ENCODE assay signal across 23 cellular contexts in the genomic region with DNA sequence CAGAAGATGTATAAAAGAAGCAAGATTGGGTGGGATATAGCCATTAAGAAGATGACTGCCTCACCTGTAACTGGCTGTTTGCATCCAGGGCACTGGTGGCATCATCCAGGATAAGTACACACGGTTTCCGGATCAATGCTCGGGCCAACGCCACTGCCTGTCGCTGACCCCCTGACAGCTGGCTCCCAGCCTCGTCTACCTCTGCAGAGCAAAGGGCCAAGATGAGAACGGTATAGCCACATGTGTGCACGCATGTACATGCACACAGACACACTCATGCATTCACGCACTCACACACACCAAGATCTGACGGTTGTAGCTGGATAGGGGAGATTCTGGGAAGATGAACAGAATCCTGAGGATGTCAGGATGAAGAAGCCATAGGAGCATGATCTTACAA. TPM values are rescaled to one million over a fixed set of nuclear protein-coding genes. Genes with fewer than 3 reads are reported as not detected.
DNase-seq lines count a peak whose midpoint lies in the region; ATAC-seq, FAIRE-seq and TF ChIP-seq lines count a peak whose summit lies in the region.
"Had no signal": no experiment of that assay in that cellular context is flagged by ENCODE, and none has a peak within 500 bp of the region (broad histone marks: within the 10 kb centered on the region; RNA-seq: fewer than 3 reads in every experiment).

No MANE protein-coding gene starts in this region.

- H3K27me3 ChIP-seq in Karpas-422 (ENCODE audit: low read length), result no peaks in the 10 kb centered on the region
- H3K27me3 ChIP-seq in GM12878 (replicated peaks in 1 of 2; ENCODE audit: control insufficient read depth in 2 of 2, insufficient read depth in 2 of 2, low read length in 1 of 2), result no peaks in the 10 kb centered on the region
- H3K27me3 ChIP-seq: breast epithelium, gastrocnemius medialis, right atrium auricular region had no signal

- no peak overlapping the region for H3K4me3 ChIP-seq in Karpas-422 (ENCODE audit: low read length)
- peak overlapping the region; percentile 20; the same call in 1 of the 2 replicates for H3K4me3 ChIP-seq in GM12878
- H3K4me3 ChIP-seq: breast epithelium, gastrocnemius medialis, right atrium auricular region had no signal

- POLR2A ChIA-PET in GM12878 (lab: Charles Lee) (interaction anchor here (0.6 to 10.5 kb wide), 7 partner anchors 9 to 1243 kb away, joined by 3 to 357 read pairs (median 14); a partner anchor contains a TSS), WTC11 (lab: Charles Lee) (no interaction called here)

- H2AFZ ChIP-seq in Karpas-422 (ENCODE audit: low read length), result no peak overlapping the region
- no peak overlapping the region for H2AFZ ChIP-seq in GM12878 (ENCODE audit: control insufficient read depth, low read depth, low read length)

- H3K36me3 ChIP-seq in Karpas-422 (ENCODE audit: insufficient read depth, low read length) (peaks cover 58% of the 10 kb centered on the region), GM12878 (ENCODE audit: control insufficient read depth in 2 of 2, insufficient read depth in 2 of 2, low read length in 1 of 2) (peaks cover 8 to 60% of the 10 kb centered on the region in 2 experiments)

- TF ChIP-seq EP300 in GM12878 (IDR thresholded peaks at IDR 0.05; ENCODE audit: borderline replicate concordance in 1 of 2, control insufficient read depth in 1 of 2, low read depth in 2 of 2, low read length in 2 of 2), result no peak

- no TSS peak for BruUV-seq in GM12878 (replicated peaks; lab: Mats Ljungman, UMichigan)

- no peak for TF ChIP-seq RAD21 in GM12878 (IDR thresholded peaks at IDR 0.05; ENCODE audit: insufficient read depth, low read depth, low read length)

- peaks cover 73% of the 10 kb centered on the region for H3K79me2 ChIP-seq in Karpas-422 (ENCODE audit: low read length)
- peaks cover 93% of the 10 kb centered on the region for H3K79me2 ChIP-seq in GM12878 (ENCODE audit: control insufficient read depth, insufficient read depth, low read length)

- peak overlapping the region; percentile 97 for H3K4me2 ChIP-seq in Karpas-422 (ENCODE audit: low read depth, low read length, poor library complexity, severe bottlenecking)
- H3K4me2 ChIP-seq in GM12878 (ENCODE audit: control insufficient read depth, insufficient read depth), result peak overlapping the region; percentile 99

- H3K4me3 Mint-ChIP-seq in activated T-cell treated with anti-CD3 and anti-CD28 coated beads, Interleukin-2, amount 50 U/mL, for 24 hours, result peak overlapping the region; percentile 98
- H3K4me3 Mint-ChIP-seq in stimulated activated effector memory CD8-positive, alpha-beta T cell treated with anti-CD3 and anti-CD28 coated beads, Interleukin-12 subunit alpha, Interleukin-12 subunit beta, amount 100 ng/mL, for 72 hours, result peak overlapping the region; percentile 99
- H3K4me3 Mint-ChIP-seq in WTC11, result no peak overlapping the region
- H3K4me3 Mint-ChIP-seq: dendritic cell treated with granulocyte-macrophage colony-stimulating factor and Interleukin-4, amounts not matched to agents 40 ng/mL and 50 ng/mL, for 4 days had no signal

- no peaks in the 10 kb centered on the region for H3K9me2 ChIP-seq in Karpas-422 (replicated peaks; ENCODE audit: insufficient read depth, low read length)

- H3K27ac Mint-ChIP-seq in activated T-cell treated with anti-CD3 and anti-CD28 coated beads, Interleukin-2, amount 50 U/mL, for 24 hours, result peak overlapping the region; percentile 100
- H3K27ac Mint-ChIP-seq in stimulated activated effector memory CD8-positive, alpha-beta T cell treated with anti-CD3 and anti-CD28 coated beads, Interleukin-12 subunit alpha, Interleukin-12 subunit beta, amount 100 ng/mL, for 72 hours, result peak overlapping the region; percentile 100
- H3K27ac Mint-ChIP-seq in WTC11, result no peak overlapping the region
- H3K27ac Mint-ChIP-seq: dendritic cell treated with granulocyte-macrophage colony-stimulating factor and Interleukin-4, amounts not matched to agents 40 ng/mL and 50 ng/mL, for 4 days had no signal

- no peaks in the 10 kb centered on the region for H3K27me3 Mint-ChIP-seq in activated T-cell treated with anti-CD3 and anti-CD28 coated beads, Interleukin-2, amount 50 U/mL, for 24 hours
- peaks cover 92% of the 10 kb centered on the region for H3K27me3 Mint-ChIP-seq in WTC11 (ENCODE audit: low read depth)
- H3K27me3 Mint-ChIP-seq: dendritic cell treated with granulocyte-macrophage colony-stimulating factor and Interleukin-4, amounts not matched to agents 40 ng/mL and 50 ng/mL, for 4 days had no signal

- DNase-seq in activated T-cell treated with anti-CD3 and anti-CD28 coated beads, Interleukin-2, amount 50 U/mL, for 24 hours, result peak; percentile 31
- DNase-seq in activated T-cell treated with anti-CD3 and anti-CD28 coated beads for 4 hours (no peak), Karpas-422 (no peak), GM12878 (ENCODE audit: low read depth, low spot score) (no peak), C1 segment of cervical spinal cord (lab: John Stamatoyannopoulos, UW) (no peak), WTC11 (ENCODE audit: low spot score) (no peak)
- peak in 1 of 2 donors; percentile 47 for DNase-seq in stimulated activated effector memory CD8-positive, alpha-beta T cell treated with anti-CD3 and anti-CD28 coated beads, Interleukin-12 subunit alpha, Interleukin-12 subunit beta, amount 100 ng/mL, for 72 hours (ENCODE audit: low spot score in 2 of 2)
- DNase-seq: EL; gastrocnemius medialis; HCEC 1CT; left cardiac atrium; midbrain; NCI-H1930; NK-92 treated with Interleukin-12 subunit alpha and Interleukin-12 subunit beta, amount 100 ng/mL, for 24 hours; nucleus accumbens; stimulated activated naive CD4-positive, alpha-beta T cell treated with Interleukin-2 at 50 U/mL for 16 hours; trophoblast cell had no signal

- H3K9me3 Mint-ChIP-seq in activated T-cell treated with anti-CD3 and anti-CD28 coated beads, Interleukin-2, amount 50 U/mL, for 24 hours, result no peaks in the 10 kb centered on the region
- H3K9me3 Mint-ChIP-seq in stimulated activated effector memory CD8-positive, alpha-beta T cell treated with anti-CD3 and anti-CD28 coated beads, Interleukin-12 subunit alpha, Interleukin-12 subunit beta, amount 100 ng/mL, for 72 hours, result no peaks in the 10 kb centered on the region
- no peaks in the 10 kb centered on the region for H3K9me3 Mint-ChIP-seq in WTC11
- H3K9me3 Mint-ChIP-seq: dendritic cell treated with granulocyte-macrophage colony-stimulating factor and Interleukin-4, amounts not matched to agents 40 ng/mL and 50 ng/mL, for 4 days had no signal

- H3K4me1 Mint-ChIP-seq in activated T-cell treated with anti-CD3 and anti-CD28 coated beads, Interleukin-2, amount 50 U/mL, for 24 hours (ENCODE audit: low read depth), result peaks cover 75% of the 10 kb centered on the region
- peaks cover 90% of the 10 kb centered on the region for H3K4me1 Mint-ChIP-seq in stimulated activated effector memory CD8-positive, alpha-beta T cell treated with anti-CD3 and anti-CD28 coated beads, Interleukin-12 subunit alpha, Interleukin-12 subunit beta, amount 100 ng/mL, for 72 hours
- H3K4me1 Mint-ChIP-seq in WTC11, result peaks cover 18% of the 10 kb centered on the region

- H4K20me1 ChIP-seq in Karpas-422 (ENCODE audit: insufficient read depth, low read depth, low read length) (no peaks in the 10 kb centered on the region), GM12878 (ENCODE audit: control insufficient read depth, insufficient read depth) (no peaks in the 10 kb centered on the region; the same call in 1 of the 2 replicates)

- peaks cover 71% of the 10 kb centered on the region for H3K4me1 ChIP-seq in Karpas-422 (ENCODE audit: low read length)
- H3K4me1 ChIP-seq in GM12878 (ENCODE audit: control insufficient read depth, insufficient read depth, low read length), result peaks cover 62% of the 10 kb centered on the region

- 75% methylated on average over 10 of the region's 10 CpGs for WGBS in GM12878 (ENCODE audit: insufficient coverage, insufficient replicate concordance, low lambda C conversion rate, missing lambda C conversion rate)

- TF ChIP-seq CTCF in GM12878 (IDR thresholded peaks at IDR 0.05 in 2 of 3, conservative IDR thresholded peaks at IDR 0.05 in 1 of 3; ENCODE audit: control insufficient read depth in 2 of 3, extremely low read depth in 1 of 3, insufficient read depth in 1 of 3, low read depth in 3 of 3, low read length in 3 of 3) (no peak), WTC11 (IDR thresholded peaks at IDR 0.05) (no peak)

- FAIRE-seq in GM12878 (lab: Jason Lieb, UNC), result no peak

- intact Hi-C loops in GM12878 (cut with micrococcal nuclease; ENCODE audit: unreplicated experiment), result no loop called here

- H3K9ac ChIP-seq in Karpas-422 (ENCODE audit: low read length) (no peak overlapping the region), GM12878 (ENCODE audit: control insufficient read depth, insufficient read depth, low read length) (no peak overlapping the region)

- CTCF ChIA-PET in GM12878 (lab: Yijun Ruan, JAX), result interaction anchor here (10.2 to 10.7 kb wide), 2 partner anchors 10 to 23 kb away, joined by 299 to 311 read pairs; a partner anchor contains a TSS
- CTCF ChIA-PET in WTC11 (lab: Charles Lee), result interaction anchor here (0.7 to 0.9 kb wide), 2 partner anchors 9 to 21 kb away, joined by 3 read pairs; a partner anchor contains a TSS

- SMC1A ChIA-PET in GM12878 (lab: Charles Lee; ENCODE audit: uncharacterized antibody, unreplicated experiment), result interaction anchor here (1.0 to 3.9 kb wide), 4 partner anchors 7 to 48 kb away, joined by 3 to 69 read pairs (median 24); a partner anchor contains a TSS

- RAD21 ChIA-PET in GM12878 (lab: Charles Lee; ENCODE audit: unreplicated experiment), result interaction anchor here (10.5 kb wide), 1 partner anchor 9 kb away, joined by 269 read pairs; a partner anchor contains a TSS

- in situ Hi-C loops in GM12878 (cut with MboI), result no loop called here

- ATAC-seq in GM12878, result no peak
- ATAC-seq in stimulated activated effector memory CD8-positive, alpha-beta T cell treated with anti-CD3 and anti-CD28 coated beads, Interleukin-12 subunit alpha, Interleukin-12 subunit beta, amount 100 ng/mL, for 72 hours, result no peak
- no peak for ATAC-seq in GM21786 (IDR thresholded peaks at IDR 0.05; ENCODE audit: unreplicated experiment)
- ATAC-seq in WTC11, result no peak
- ATAC-seq: gastrocnemius medialis, left cardiac atrium, SK-N-SH treated with all-trans-retinoic acid at 6 μM for 48 hours had no signal

- H3K27ac ChIP-seq in Karpas-422 (ENCODE audit: low read length) (peak overlapping the region; percentile 96; the same call in 1 of the 2 replicates), GM12878 (ENCODE audit: control insufficient read depth, insufficient read depth) (no peak overlapping the region)
- H3K27ac ChIP-seq: gastrocnemius medialis, right atrium auricular region had no signal

- H3K9me3 ChIP-seq in Karpas-422 (ENCODE audit: low read length) (no peaks in the 10 kb centered on the region), GM12878 (replicated peaks; ENCODE audit: control insufficient read depth, insufficient read depth, low read length) (no peaks in the 10 kb centered on the region)
- H3K9me3 ChIP-seq: breast epithelium, gastrocnemius medialis, right atrium auricular region had no signal

- peak; percentile 72 for TF ChIP-seq POLR2A in GM12878 (IDR thresholded peaks at IDR 0.05; ENCODE audit: low read depth, low read length)

- peaks cover 99% of the 10 kb centered on the region for H3K36me3 Mint-ChIP-seq in activated T-cell treated with anti-CD3 and anti-CD28 coated beads, Interleukin-2, amount 50 U/mL, for 24 hours (ENCODE audit: low read depth)
- H3K36me3 Mint-ChIP-seq in stimulated activated effector memory CD8-positive, alpha-beta T cell treated with anti-CD3 and anti-CD28 coated beads, Interleukin-12 subunit alpha, Interleukin-12 subunit beta, amount 100 ng/mL, for 72 hours, result peaks cover 100% of the 10 kb centered on the region
- H3K36me3 Mint-ChIP-seq in WTC11, result peaks cover 17% of the 10 kb centered on the region

RNA-seq across cellular contexts. Expression of a gene that starts 3.2 kb away (rescaled TPM):
- 212 and 306 TPM in 2 replicates for total RNA-seq in Karpas-422 (2014; rRNA removed; shearing (Covaris generic); ENCODE audit: low replicate concordance)
- 49.6 and 50.1 TPM in 2 replicates for total RNA-seq in GM12878 (2013; cell fraction: nucleolus; rRNA removed)
- total RNA-seq in GM12878 (2014; rRNA removed) (386 and 388 TPM in 2 replicates), GM12878 (2014; rRNA removed; fragmentation: Illumina TruSeq; extraction: Trizol) (311 and 327 TPM in 2 replicates), GM12878 (2021) (366 TPM in 2 replicates), WTC11 (2021) (13.8 to 22.0 TPM (median 19.4 TPM) in 3 replicates)
- 129 TPM for polyA plus RNA-seq in GM12878 (2011; ENCODE audit: low read depth)
- polyA plus RNA-seq in GM12878 (2011; rRNA removed) (321 and 384 TPM in 2 replicates), GM12878 (2014; fragmentation: Illumina TruSeq; extraction: Trizol) (272 and 304 TPM in 2 replicates), GM12878 (2014; fragmentation: Nextera tagmentation; extraction: Ambion mirVana) (100 to 1,000 TPM; 353 to 557 TPM), GM12878 (2014; rRNA removed) (374 and 411 TPM in 2 replicates), GM12878 (2016; fragmentation: Nextera tagmentation; extraction: Ambion mirVana) (100 to 1,000 TPM; 495 to 538 TPM)
- polyA plus RNA-seq in GM12878 (2011; cell fraction: cytosol; rRNA removed), result 482 and 548 TPM in 2 replicates
- 310 and 330 TPM in 2 replicates for polyA plus RNA-seq in GM12878 (2011; cell fraction: nucleus; rRNA removed)
- 201 TPM in 2 replicates for polyA plus RNA-seq in GM12878 (2012)
- polyA minus RNA-seq in GM12878 (2011; rRNA and poly(A)+ RNA removed), result 253 and 255 TPM in 2 replicates
- 49.0 and 55.5 TPM in 2 replicates for polyA minus RNA-seq in GM12878 (2011; cell fraction: cytosol; rRNA and poly(A)+ RNA removed)
- polyA minus RNA-seq in GM12878 (2011; cell fraction: nucleus; rRNA and poly(A)+ RNA removed), result 48.2 and 65.3 TPM in 2 replicates

RNA-seq across cellular contexts. Expression of a gene that starts 6.5 kb away (rescaled TPM):
- 120 and 171 TPM in 2 replicates for total RNA-seq in Karpas-422 (2014; rRNA removed; shearing (Covaris generic); ENCODE audit: low replicate concordance)
- total RNA-seq in GM12878 (2013; cell fraction: nucleolus; rRNA removed), result 96.1 and 104 TPM in 2 replicates
- total RNA-seq in GM12878 (2014; rRNA removed), result 179 and 183 TPM in 2 replicates
- total RNA-seq in GM12878 (2014; rRNA removed; fragmentation: Illumina TruSeq; extraction: Trizol), result 103 and 108 TPM in 2 replicates
- 177 and 194 TPM in 2 replicates for total RNA-seq in GM12878 (2021)
- polyA plus RNA-seq in GM12878 (2011; ENCODE audit: low read depth), result 87.7 TPM
- polyA plus RNA-seq in GM12878 (2011; rRNA removed), result 136 and 198 TPM in 2 replicates
- polyA plus RNA-seq in GM12878 (2011; cell fraction: cytosol; rRNA removed), result 194 and 208 TPM in 2 replicates
- polyA plus RNA-seq in GM12878 (2011; cell fraction: nucleus; rRNA removed), result 238 and 367 TPM in 2 replicates
- polyA plus RNA-seq in GM12878 (2012), result 170 and 179 TPM in 2 replicates
- 107 and 126 TPM in 2 replicates for polyA plus RNA-seq in GM12878 (2014; fragmentation: Illumina TruSeq; extraction: Trizol)
- polyA plus RNA-seq in GM12878 (2014; fragmentation: Nextera tagmentation; extraction: Ambion mirVana), result 10 to 100 TPM; 33.4 to 60.0 TPM
- 160 and 161 TPM in 2 replicates for polyA plus RNA-seq in GM12878 (2014; rRNA removed)
- 100 to 1,000 TPM; 230 to 249 TPM for polyA plus RNA-seq in GM12878 (2016; fragmentation: Nextera tagmentation; extraction: Ambion mirVana)
- polyA minus RNA-seq in GM12878 (2011; rRNA and poly(A)+ RNA removed), result 154 and 194 TPM in 2 replicates
- 60.6 and 63.3 TPM in 2 replicates for polyA minus RNA-seq in GM12878 (2011; cell fraction: cytosol; rRNA and poly(A)+ RNA removed)
- polyA minus RNA-seq in GM12878 (2011; cell fraction: nucleus; rRNA and poly(A)+ RNA removed), result 62.0 and 67.4 TPM in 2 replicates
- total RNA-seq in WTC11 (2021), result 13.6 to 15.9 TPM (median 15.7 TPM) in 3 replicates

RNA-seq across cellular contexts. Expression of a gene that starts 7.0 kb away (rescaled TPM):
- total RNA-seq in Karpas-422 (2014; rRNA removed; shearing (Covaris generic); ENCODE audit: low replicate concordance), result 185 and 284 TPM in 2 replicates
- 21.6 and 24.8 TPM in 2 replicates for total RNA-seq in GM12878 (2013; cell fraction: nucleolus; rRNA removed)
- total RNA-seq in GM12878 (2014; rRNA removed), result 251 and 255 TPM in 2 replicates
- 167 and 171 TPM in 2 replicates for total RNA-seq in GM12878 (2014; rRNA removed; fragmentation: Illumina TruSeq; extraction: Trizol)
- 237 and 271 TPM in 2 replicates for total RNA-seq in GM12878 (2021)
- polyA plus RNA-seq in GM12878 (2011; ENCODE audit: low read depth), result 109 TPM
- 253 and 359 TPM in 2 replicates for polyA plus RNA-seq in GM12878 (2011; rRNA removed)
- polyA plus RNA-seq in GM12878 (2011; cell fraction: cytosol; rRNA removed), result 446 and 599 TPM in 2 replicates
- polyA plus RNA-seq in GM12878 (2011; cell fraction: nucleus; rRNA removed), result 215 and 228 TPM in 2 replicates
- 183 and 244 TPM in 2 replicates for polyA plus RNA-seq in GM12878 (2012)
- 86.8 and 181 TPM in 2 replicates for polyA plus RNA-seq in GM12878 (2014; fragmentation: Illumina TruSeq; extraction: Trizol)
- 100 to 1,000 TPM; 202 to 299 TPM for polyA plus RNA-seq in GM12878 (2014; fragmentation: Nextera tagmentation; extraction: Ambion mirVana)
- 341 and 375 TPM in 2 replicates for polyA plus RNA-seq in GM12878 (2014; rRNA removed)
- polyA plus RNA-seq in GM12878 (2016; fragmentation: Nextera tagmentation; extraction: Ambion mirVana), result 100 to 1,000 TPM; 483 to 517 TPM
- 185 and 260 TPM in 2 replicates for polyA minus RNA-seq in GM12878 (2011; rRNA and poly(A)+ RNA removed)
- 78.0 and 81.2 TPM in 2 replicates for polyA minus RNA-seq in GM12878 (2011; cell fraction: cytosol; rRNA and poly(A)+ RNA removed)
- 34.8 and 51.7 TPM in 2 replicates for polyA minus RNA-seq in GM12878 (2011; cell fraction: nucleus; rRNA and poly(A)+ RNA removed)
- total RNA-seq in WTC11 (2021), result 1.8 to 4.3 TPM (median 4.0 TPM) in 3 replicates

RNA-seq across cellular contexts. Expression of a gene that starts 8.5 kb away (rescaled TPM):
- 93.0 and 140 TPM in 2 replicates for total RNA-seq in Karpas-422 (2014; rRNA removed; shearing (Covaris generic); ENCODE audit: low replicate concordance)
- total RNA-seq in GM12878 (2013; cell fraction: nucleolus; rRNA removed), result 57.5 and 70.6 TPM in 2 replicates
- total RNA-seq in GM12878 (2014; rRNA removed) (58.1 and 60.3 TPM in 2 replicates), GM12878 (2014; rRNA removed; fragmentation: Illumina TruSeq; extraction: Trizol) (31.9 and 37.2 TPM in 2 replicates), GM12878 (2021) (77.2 and 87.3 TPM in 2 replicates), WTC11 (2021) (14.7 to 23.0 TPM (median 16.5 TPM) in 3 replicates)
- polyA plus RNA-seq in GM12878 (2011; ENCODE audit: low read depth), result 17.3 TPM
- polyA plus RNA-seq in GM12878 (2011; rRNA removed) (25.5 and 38.8 TPM in 2 replicates), GM12878 (2014; fragmentation: Illumina TruSeq; extraction: Trizol) (45.7 and 47.7 TPM in 2 replicates), GM12878 (2014; fragmentation: Nextera tagmentation; extraction: Ambion mirVana) (1 to 10 TPM; 5.3 to 6.7 TPM), GM12878 (2014; rRNA removed) (49.6 and 71.6 TPM in 2 replicates), GM12878 (2016; fragmentation: Nextera tagmentation; extraction: Ambion mirVana) (1 to 10 TPM; 8.3 to 9.0 TPM)
- 34.8 and 37.7 TPM in 2 replicates for polyA plus RNA-seq in GM12878 (2011; cell fraction: cytosol; rRNA removed)
- polyA plus RNA-seq in GM12878 (2011; cell fraction: nucleus; rRNA removed), result 129 and 147 TPM in 2 replicates
- 31.6 and 38.9 TPM in 2 replicates for polyA plus RNA-seq in GM12878 (2012)
- polyA minus RNA-seq in GM12878 (2011; rRNA and poly(A)+ RNA removed), result 36.8 and 38.2 TPM in 2 replicates
- 9.1 and 12.2 TPM in 2 replicates for polyA minus RNA-seq in GM12878 (2011; cell fraction: cytosol; rRNA and poly(A)+ RNA removed)
- 32.5 and 50.3 TPM in 2 replicates for polyA minus RNA-seq in GM12878 (2011; cell fraction: nucleus; rRNA and poly(A)+ RNA removed)

RNA-seq across cellular contexts. Expression of a gene that starts 30.2 kb away (rescaled TPM):
- total RNA-seq in Karpas-422 (2014; rRNA removed; shearing (Covaris generic); ENCODE audit: low replicate concordance), result 77.3 and 91.6 TPM in 2 replicates
- 13.7 and 16.5 TPM in 2 replicates for total RNA-seq in GM12878 (2013; cell fraction: nucleolus; rRNA removed)
- total RNA-seq in GM12878 (2014; rRNA removed), result 38.4 and 43.5 TPM in 2 replicates
- total RNA-seq in GM12878 (2014; rRNA removed; fragmentation: Illumina TruSeq; extraction: Trizol), result 33.3 and 38.1 TPM in 2 replicates
- 30.3 and 31.5 TPM in 2 replicates for total RNA-seq in GM12878 (2021)
- polyA plus RNA-seq in GM12878 (2011; ENCODE audit: low read depth), result 62.1 TPM
- 32.7 and 41.1 TPM in 2 replicates for polyA plus RNA-seq in GM12878 (2011; rRNA removed)
- 25.8 and 29.7 TPM in 2 replicates for polyA plus RNA-seq in GM12878 (2011; cell fraction: cytosol; rRNA removed)
- 55.6 and 69.1 TPM in 2 replicates for polyA plus RNA-seq in GM12878 (2011; cell fraction: nucleus; rRNA removed)
- 50.2 and 60.2 TPM in 2 replicates for polyA plus RNA-seq in GM12878 (2012)
- polyA plus RNA-seq in GM12878 (2014; fragmentation: Illumina TruSeq; extraction: Trizol), result 47.8 and 63.6 TPM in 2 replicates
- polyA plus RNA-seq in GM12878 (2014; fragmentation: Nextera tagmentation; extraction: Ambion mirVana), result 10 to 100 TPM; 75.6 to 79.1 TPM
- polyA plus RNA-seq in GM12878 (2014; rRNA removed), result 30.6 and 35.5 TPM in 2 replicates
- polyA plus RNA-seq in GM12878 (2016; fragmentation: Nextera tagmentation; extraction: Ambion mirVana), result 10 to 100 TPM; 27.4 to 29.6 TPM
- polyA minus RNA-seq in GM12878 (2011; rRNA and poly(A)+ RNA removed), result 13.2 and 15.1 TPM in 2 replicates
- 1.5 and 3.5 TPM in 2 replicates for polyA minus RNA-seq in GM12878 (2011; cell fraction: cytosol; rRNA and poly(A)+ RNA removed)
- 8.5 and 10.1 TPM in 2 replicates for polyA minus RNA-seq in GM12878 (2011; cell fraction: nucleus; rRNA and poly(A)+ RNA removed)
- total RNA-seq in WTC11 (2021), result 0.15 to 0.55 TPM (median 0.46 TPM) in 3 replicates
- total RNA-seq: right atrium auricular region, RPMI7951 had no signal
